Comparison of ENCODE assay signal across 2 cellular contexts in genomic region chr14:95291859-95292542, GRCh38.
TF ChIP-seq lines count a peak whose summit lies in the region.

No MANE protein-coding gene starts in this region.

TF ChIP-seq in A549, 52 proteins besides CTCF, POLR2A, EP300 and RAD21 (continued from another document):
- TF ChIP-seq, protein P1, sequence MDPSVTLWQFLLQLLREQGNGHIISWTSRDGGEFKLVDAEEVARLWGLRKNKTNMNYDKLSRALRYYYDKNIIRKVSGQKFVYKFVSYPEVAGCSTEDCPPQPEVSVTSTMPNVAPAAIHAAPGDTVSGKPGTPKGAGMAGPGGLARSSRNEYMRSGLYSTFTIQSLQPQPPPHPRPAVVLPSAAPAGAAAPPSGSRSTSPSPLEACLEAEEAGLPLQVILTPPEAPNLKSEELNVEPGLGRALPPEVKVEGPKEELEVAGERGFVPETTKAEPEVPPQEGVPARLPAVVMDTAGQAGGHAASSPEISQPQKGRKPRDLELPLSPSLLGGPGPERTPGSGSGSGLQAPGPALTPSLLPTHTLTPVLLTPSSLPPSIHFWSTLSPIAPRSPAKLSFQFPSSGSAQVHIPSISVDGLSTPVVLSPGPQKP (IDR thresholded peaks at IDR 0.05; ENCODE audit: low read depth, low read length): no peak
- no peak for TF ChIP-seq CBX2 (IDR thresholded peaks at IDR 0.05; ENCODE audit: borderline replicate concordance, low read depth)
- no peak for TF ChIP-seq GATA3 (IDR thresholded peaks at IDR 0.05; ENCODE audit: borderline replicate concordance)

TF ChIP-seq in K562, 482 proteins besides CTCF, POLR2A, EP300 and RAD21 (continued from another document):
- TF ChIP-seq NFE2L1 (tag; IDR thresholded peaks at IDR 0.05; ENCODE audit: borderline replicate concordance, low read depth): no peak
- peak; percentile 84 for TF ChIP-seq SMAD1 (IDR thresholded peaks at IDR 0.05; ENCODE audit: low read depth, low read length, partially characterized antibody)
- TF ChIP-seq NFIC (IDR thresholded peaks at IDR 0.05): peak; percentile 100
- peak; percentile 38; the same call in 1 of the 2 replicates for TF ChIP-seq ATF7 (IDR thresholded peaks at IDR 0.05)
- no peak for TF ChIP-seq DNMT1 (IDR thresholded peaks at IDR 0.05)
TF ChIP-seq in K562: peak in this region for 9.
